In genomic region chr20:23403721-23404120, GRCh38 we compare ENCODE assay signal across 26 cellular contexts. TPM values are rescaled to one million over a fixed set of nuclear protein-coding genes. Genes with fewer than 3 reads are reported as not detected.
"Had no signal": no experiment of that assay in that cellular context is flagged by ENCODE, and none has a peak within 500 bp of the region (broad histone marks: within the 10 kb centered on the region; RNA-seq: fewer than 3 reads in every experiment).

No MANE protein-coding gene starts in this region.

- H3K4me1 ChIP-seq: breast epithelium, thyroid gland, upper lobe of right lung had no signal

- DNase-seq: activated CD4-positive, alpha-beta T cell treated with anti-CD3 and anti-CD28 coated beads for 1 hour; activated CD4-positive, alpha-beta T cell treated with anti-CD3 and anti-CD28 coated beads, Interleukin-2, amount 50 U/mL, for 4 hours; activated CD8-positive, alpha-beta memory T cell treated with anti-CD3 and anti-CD28 coated beads for 24 hours; activated CD8-positive, alpha-beta memory T cell treated with anti-CD3 and anti-CD28 coated beads, Interleukin-2, amount 50 U/mL, for 4 hours; activated naive CD4-positive, alpha-beta T cell; activated T-cell treated with anti-CD3 and anti-CD28 coated beads, Interleukin-2, amount 50 U/mL, for 4 hours; cerebellar nuclear complex; hippocampal formation; psoas muscle; stimulated activated CD4-positive, alpha-beta T cell treated with anti-CD3 and anti-CD28 coated beads, Interleukin-12 subunit alpha, Interleukin-12 subunit beta, amount 100 ng/mL, for 4 hours; stimulated activated CD4-positive, alpha-beta T cell treated with anti-CD3 and anti-CD28 coated beads, Interleukin-4, amount 100 ng/mL, for 4 hours; substantia nigra; T-cell; thyroid gland; upper lobe of right lung had no signal

- H3K27me3 ChIP-seq: adrenal gland, breast epithelium, foreskin keratinocyte, pancreas, right atrium auricular region, thyroid gland, upper lobe of right lung had no signal

- ATAC-seq: activated T-cell treated with anti-CD3 and anti-CD28 coated beads, Interleukin-2, amount 50 U/mL, for 4 hours; T-cell had no signal

- H3K27ac ChIP-seq: adrenal gland, breast epithelium, foreskin keratinocyte, pancreas, psoas muscle, right atrium auricular region, thyroid gland, upper lobe of right lung had no signal

- H3K36me3 ChIP-seq: adrenal gland, breast epithelium, pancreas, right atrium auricular region, thyroid gland, upper lobe of right lung had no signal

- H3K9me3 ChIP-seq: adrenal gland, breast epithelium, pancreas, psoas muscle, right atrium auricular region, thyroid gland, upper lobe of right lung had no signal

- H3K4me3 ChIP-seq: adrenal gland, breast epithelium, pancreas, psoas muscle, right atrium auricular region, thyroid gland, upper lobe of right lung had no signal

RNA-seq across cellular contexts. Expression of gene CSTL1, which starts 35.8 kb away (rescaled TPM):
- total RNA-seq: activated T-cell treated with anti-CD3 and anti-CD28 coated beads, Interleukin-2, amount 50 U/mL, for 4 hours; activated T-helper 2 cell treated with anti-CD3 and anti-CD28 coated beads, Interferon-gamma antibody, Interleukin-2, Interleukin-4, amounts not matched to agents 10 μg/mL and 5 μg/mL and 100 μg/mL, durations not matched to agents 14 hours and 24 hours and 36 hours; adrenal gland; astrocyte; breast epithelium; epithelial cell of proximal tubule; foreskin keratinocyte; lower leg skin; mononuclear cell; myocyte; pancreas; psoas muscle; right atrium auricular region; T-cell; thyroid gland; upper lobe of right lung had no signal
- polyA plus RNA-seq: adrenal gland, foreskin keratinocyte, pancreas, psoas muscle had no signal

RNA-seq across cellular contexts. Expression of gene CST11, which starts 49.0 kb away (rescaled TPM):
- total RNA-seq: activated T-cell treated with anti-CD3 and anti-CD28 coated beads, Interleukin-2, amount 50 U/mL, for 4 hours; activated T-helper 2 cell treated with anti-CD3 and anti-CD28 coated beads, Interferon-gamma antibody, Interleukin-2, Interleukin-4, amounts not matched to agents 10 μg/mL and 5 μg/mL and 100 μg/mL, durations not matched to agents 14 hours and 24 hours and 36 hours; adrenal gland; astrocyte; breast epithelium; epithelial cell of proximal tubule; foreskin keratinocyte; lower leg skin; mononuclear cell; myocyte; pancreas; psoas muscle; right atrium auricular region; T-cell; thyroid gland; upper lobe of right lung had no signal
- polyA plus RNA-seq: adrenal gland, foreskin keratinocyte, pancreas, psoas muscle had no signal
